ENCODE assay signal across 2 cellular contexts in genomic region chr19:56136362-56136761, GRCh38.
TF ChIP-seq lines count a peak whose summit lies in the region.

No MANE protein-coding gene starts in this region.

TF ChIP-seq in A549, 52 proteins besides CTCF, POLR2A, EP300 and RAD21:
- TF ChIP-seq RCOR1 (IDR thresholded peaks at IDR 0.05; ENCODE audit: low read depth, low read length) (no peak), POLR2AphosphoS2 (conservative IDR thresholded peaks at IDR 0.05; ENCODE audit: low read length) (no peak), BHLHE40 (IDR thresholded peaks at IDR 0.05; ENCODE audit: low read depth, low read length) (no peak), USF2 (IDR thresholded peaks at IDR 0.05) (no peak), E2F6 (IDR thresholded peaks at IDR 0.05; ENCODE audit: borderline replicate concordance, low read depth) (no peak), MAFK (IDR thresholded peaks at IDR 0.05; ENCODE audit: partially characterized antibody) (peak; percentile 38), CBX8 (IDR thresholded peaks at IDR 0.05) (no peak)

TF ChIP-seq in IMR-90, 13 proteins besides CTCF, POLR2A, EP300 and RAD21:
- TF ChIP-seq MXI1 (IDR thresholded peaks at IDR 0.05; ENCODE audit: borderline replicate concordance, low read depth, low read length) (no peak), MAZ (IDR thresholded peaks at IDR 0.05; ENCODE audit: borderline replicate concordance, low read depth, low read length) (no peak), BHLHE40 (IDR thresholded peaks at IDR 0.05; ENCODE audit: low read depth, low read length) (no peak), SMC3 (IDR thresholded peaks at IDR 0.05; ENCODE audit: low read depth, low read length) (no peak), RFX5 (IDR thresholded peaks at IDR 0.05; ENCODE audit: low read depth, low read length) (no peak), RCOR1 (IDR thresholded peaks at IDR 0.05; ENCODE audit: insufficient replicate concordance, low read length) (no peak), CEBPB (IDR thresholded peaks at IDR 0.05; ENCODE audit: low read depth, low read length) (no peak), NFE2L2 (IDR thresholded peaks at IDR 0.05; ENCODE audit: low read depth, low read length) (no peak), MAFK (IDR thresholded peaks at IDR 0.05; ENCODE audit: low read depth, low read length) (no peak), FOS (IDR thresholded peaks at IDR 0.05; ENCODE audit: low read depth, low read length) (no peak), CHD1 (IDR thresholded peaks at IDR 0.05; ENCODE audit: low read depth, low read length) (no peak), USF2 (IDR thresholded peaks at IDR 0.05; ENCODE audit: low read depth, low read length) (no peak)
- TF ChIP-seq, protein P1, sequence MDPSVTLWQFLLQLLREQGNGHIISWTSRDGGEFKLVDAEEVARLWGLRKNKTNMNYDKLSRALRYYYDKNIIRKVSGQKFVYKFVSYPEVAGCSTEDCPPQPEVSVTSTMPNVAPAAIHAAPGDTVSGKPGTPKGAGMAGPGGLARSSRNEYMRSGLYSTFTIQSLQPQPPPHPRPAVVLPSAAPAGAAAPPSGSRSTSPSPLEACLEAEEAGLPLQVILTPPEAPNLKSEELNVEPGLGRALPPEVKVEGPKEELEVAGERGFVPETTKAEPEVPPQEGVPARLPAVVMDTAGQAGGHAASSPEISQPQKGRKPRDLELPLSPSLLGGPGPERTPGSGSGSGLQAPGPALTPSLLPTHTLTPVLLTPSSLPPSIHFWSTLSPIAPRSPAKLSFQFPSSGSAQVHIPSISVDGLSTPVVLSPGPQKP (IDR thresholded peaks at IDR 0.05; ENCODE audit: borderline replicate concordance, low read depth, low read length): no peak
